9 cellular contexts compared by ENCODE assay signal in genomic region chr17:45430006-45430737, GRCh38. TPM values are rescaled to one million over a fixed set of nuclear protein-coding genes. Genes with fewer than 3 reads are reported as not detected.
DNase-seq lines count a peak whose midpoint lies in the region; ATAC-seq and TF ChIP-seq lines count a peak whose summit lies in the region.
"Had no signal": no experiment of that assay in that cellular context is flagged by ENCODE, and none has a peak within 500 bp of the region (broad histone marks: within the 10 kb centered on the region; RNA-seq: fewer than 3 reads in every experiment).

No MANE protein-coding gene starts in this region.

- peak overlapping the region; percentile 85 for H3K4me2 ChIP-seq in Loucy (ENCODE audit: low read depth, low read length, poor library complexity, severe bottlenecking)

- no peak overlapping the region for H3K27ac Mint-ChIP-seq in CD4-positive, CD25-positive, alpha-beta regulatory T cell
- H3K27ac Mint-ChIP-seq in nephron progenitor cell: no peak overlapping the region

- H3K4me1 Mint-ChIP-seq in CD4-positive, CD25-positive, alpha-beta regulatory T cell: peaks cover 0 to 28% (median 9%) of the 10 kb centered on the region in 4 donors
- H3K4me1 Mint-ChIP-seq in nephron progenitor cell: peaks cover 36% of the 10 kb centered on the region

- DNase-seq in CD4-positive, CD25-positive, alpha-beta regulatory T cell: no peak
- no peak for DNase-seq in nephron progenitor cell
- DNase-seq in GDM1 (lab: John Stamatoyannopoulos, UW): no peak
- DNase-seq in EL: no peak
- DNase-seq: T-helper 9 cell had no signal

- H3K36me3 Mint-ChIP-seq in CD4-positive, CD25-positive, alpha-beta regulatory T cell: no peaks in the 10 kb centered on the region
- H3K36me3 Mint-ChIP-seq in nephron progenitor cell (ENCODE audit: low read depth): no peaks in the 10 kb centered on the region

- no peaks in the 10 kb centered on the region for H3K36me3 ChIP-seq in CD4-positive, CD25-positive, alpha-beta regulatory T cell (ENCODE audit: control insufficient read depth, insufficient read depth, low read length)
- H3K36me3 ChIP-seq in Loucy (ENCODE audit: insufficient read depth, low read length): no peaks in the 10 kb centered on the region
- H3K36me3 ChIP-seq in endocrine pancreas (ENCODE audit: control insufficient read depth, insufficient read depth, low read length): no peaks in the 10 kb centered on the region

- no peaks in the 10 kb centered on the region for H3K9me3 Mint-ChIP-seq in CD4-positive, CD25-positive, alpha-beta regulatory T cell
- H3K9me3 Mint-ChIP-seq in nephron progenitor cell: no peaks in the 10 kb centered on the region

- no peaks in the 10 kb centered on the region for H3K9me3 ChIP-seq in CD4-positive, CD25-positive, alpha-beta regulatory T cell (ENCODE audit: control insufficient read depth in 2 of 2, low read length in 2 of 2)
- no peaks in the 10 kb centered on the region for H3K9me3 ChIP-seq in Loucy (ENCODE audit: insufficient read depth, low read depth, low read length)
- H3K9me3 ChIP-seq in endocrine pancreas (ENCODE audit: control insufficient read depth, low read length): no peaks in the 10 kb centered on the region

- H3K4me3 ChIP-seq in CD4-positive, CD25-positive, alpha-beta regulatory T cell (ENCODE audit: low read depth, low read length): no peak overlapping the region
- H3K4me3 ChIP-seq in Loucy (ENCODE audit: low read length, poor library complexity, severe bottlenecking) (no peak overlapping the region), endocrine pancreas (ENCODE audit: control insufficient read depth, insufficient read depth, low read length) (peak overlapping the region; percentile 24)

- peaks cover 6% of the 10 kb centered on the region for H3F3A ChIP-seq in Loucy (ENCODE audit: low read depth)

- no peaks in the 10 kb centered on the region for H3K27me3 Mint-ChIP-seq in CD4-positive, CD25-positive, alpha-beta regulatory T cell
- H3K27me3 Mint-ChIP-seq in nephron progenitor cell (ENCODE audit: low read depth, poor library complexity): peaks cover 82% of the 10 kb centered on the region

- H3K9me2 ChIP-seq in Loucy (replicated peaks; ENCODE audit: low read depth, low read length): no peaks in the 10 kb centered on the region

- ATAC-seq in CD4-positive, CD25-positive, alpha-beta regulatory T cell (ENCODE audit: low read depth in 2 of 2): no peak
- no peak for ATAC-seq in activated CD4-positive, CD25-positive, alpha-beta regulatory T cell treated with anti-CD3 and anti-CD28 coated beads, Interleukin-2, amount 50 U/mL, for 24 hours
- no peak for ATAC-seq in GM18858 (IDR thresholded peaks at IDR 0.05; ENCODE audit: unreplicated experiment)

- no peak for TF ChIP-seq CTCF in Loucy (conservative IDR thresholded peaks at IDR 0.05; ENCODE audit: low read length)
- no peak for TF ChIP-seq CTCF in nephron progenitor cell (IDR thresholded peaks at IDR 0.05)

- H3K79me2 ChIP-seq in Loucy (ENCODE audit: insufficient read depth, low read length): peaks cover 26% of the 10 kb centered on the region; the same call in 1 of the 2 replicates

- no peaks in the 10 kb centered on the region for H4K20me1 ChIP-seq in Loucy (ENCODE audit: insufficient read depth, low read length, poor library complexity, severe bottlenecking)

- H3K9ac ChIP-seq in Loucy (ENCODE audit: low read depth, low read length, poor library complexity, severe bottlenecking) (no peak overlapping the region), endocrine pancreas (ENCODE audit: control insufficient read depth, insufficient read depth, low read length) (no peak overlapping the region)

- H2AFZ ChIP-seq in Loucy (ENCODE audit: low read length): no peak overlapping the region

- H3K27ac ChIP-seq in CD4-positive, CD25-positive, alpha-beta regulatory T cell (ENCODE audit: insufficient read depth, low read length, poor library complexity, severe bottlenecking): no peak overlapping the region

- no peaks in the 10 kb centered on the region for H3K27me3 ChIP-seq in CD4-positive, CD25-positive, alpha-beta regulatory T cell (ENCODE audit: control insufficient read depth, insufficient read depth, low read length)
- no peaks in the 10 kb centered on the region for H3K27me3 ChIP-seq in Loucy (ENCODE audit: insufficient read depth, low read length, poor library complexity, severe bottlenecking)
- H3K27me3 ChIP-seq in endocrine pancreas (ENCODE audit: control insufficient read depth, insufficient read depth, low read length): peaks cover 5% of the 10 kb centered on the region

- H3K4me1 ChIP-seq in CD4-positive, CD25-positive, alpha-beta regulatory T cell (ENCODE audit: control insufficient read depth, insufficient read depth, low read length, poor library complexity, severe bottlenecking): peaks cover 33% of the 10 kb centered on the region
- H3K4me1 ChIP-seq in Loucy (ENCODE audit: insufficient read depth, low read length, poor library complexity, severe bottlenecking): peaks cover 8% of the 10 kb centered on the region
- no peaks in the 10 kb centered on the region for H3K4me1 ChIP-seq in endocrine pancreas (ENCODE audit: control insufficient read depth, insufficient read depth, low read length)

- peak overlapping the region; percentile 46 to 90 (median 84) for H3K4me3 Mint-ChIP-seq in CD4-positive, CD25-positive, alpha-beta regulatory T cell
- H3K4me3 Mint-ChIP-seq in nephron progenitor cell: peak overlapping the region; percentile 55

RNA-seq across cellular contexts. Expression of gene ARHGAP27, which starts 2.5 kb away (rescaled TPM):
- total RNA-seq in CD4-positive, CD25-positive, alpha-beta regulatory T cell: 78.5 TPM
- polyA plus RNA-seq in CD4-positive, CD25-positive, alpha-beta regulatory T cell: 10 to 100 TPM; 23.9 to 27.7 (median 25.6) TPM
